ENCODE assay signal across 16 cellular contexts in the genomic region with DNA sequence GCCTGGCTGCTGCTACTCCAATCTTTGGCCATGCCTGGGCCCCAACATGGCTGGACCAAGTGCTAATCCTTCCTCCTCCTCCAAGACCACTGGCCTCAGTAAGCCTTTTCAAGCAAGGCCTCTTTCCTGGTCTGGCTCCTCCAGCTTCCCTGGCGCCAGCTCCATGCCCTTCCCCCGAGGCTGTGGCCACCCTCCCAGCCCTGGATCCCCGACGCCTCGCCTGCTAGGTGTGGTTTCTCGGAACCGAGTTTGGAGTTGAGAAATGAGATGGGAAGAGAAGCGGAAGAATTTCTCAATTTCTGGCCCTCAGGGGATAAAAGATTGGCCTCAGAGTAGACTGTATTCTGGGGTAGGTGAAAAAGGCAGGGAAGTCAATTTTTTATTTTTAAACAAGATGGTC. TPM values are rescaled to one million over a fixed set of nuclear protein-coding genes. Genes with fewer than 3 reads are reported as not detected.
DNase-seq lines count a peak whose midpoint lies in the region; ATAC-seq and TF ChIP-seq lines count a peak whose summit lies in the region.
"Had no signal": no experiment of that assay in that cellular context is flagged by ENCODE, and none has a peak within 500 bp of the region (broad histone marks: within the 10 kb centered on the region; RNA-seq: fewer than 3 reads in every experiment).

No MANE protein-coding gene starts in this region.

- DNase-seq in esophagus muscularis mucosa (ENCODE audit: extremely low spot score) (no peak), left ventricle myocardium superior (peak; percentile 62), trophoblast cell (peak; percentile 47 to 67), ureter (ENCODE audit: low spot score) (peak; percentile 43), GM23338 (ENCODE audit: low spot score) (no peak), left lobe of liver (ENCODE audit: low spot score) (no peak), T-cell (no peak)
- DNase-seq: activated naive CD4-positive, alpha-beta T cell treated with anti-CD3 and anti-CD28 coated beads, Interleukin-2, amount 50 U/mL, for 16 hours; CD8-positive, alpha-beta T cell; DMS153; GDM1; hippocampal formation; MG63; natural killer cell; NCI-H146; NCI-H69 had no signal

- CTCF ChIA-PET in T-cell (lab: Charles Lee): no interaction called here

- H3F3A ChIP-seq in GM23338 (replicated peaks; ENCODE audit: low read depth): no peaks in the 10 kb centered on the region

- H4K20me1 ChIP-seq in GM23338 (replicated peaks; ENCODE audit: insufficient read depth): no peaks in the 10 kb centered on the region

- peaks cover 10% of the 10 kb centered on the region; the same call in 2 of the 3 replicates for H3K36me3 Mint-ChIP-seq in GM23338 (ENCODE audit: low read depth)
- peaks cover 14% of the 10 kb centered on the region for H3K36me3 Mint-ChIP-seq in T-cell
- H3K36me3 Mint-ChIP-seq: natural killer cell had no signal

- no peak overlapping the region for H4K12ac ChIP-seq in trophoblast cell (ENCODE audit: low read depth, low read length)

- H3K4me3 ChIP-seq in esophagus muscularis mucosa (no peak overlapping the region), trophoblast cell (ENCODE audit: low read depth, low read length) (no peak overlapping the region), GM23338 (no peak overlapping the region)
- H3K4me3 ChIP-seq: MG63 had no signal

- no peak overlapping the region for H3K23ac ChIP-seq in trophoblast cell (ENCODE audit: low read length)

- H3K27ac ChIP-seq in esophagus muscularis mucosa (replicated peaks in 1 of 4) (peak overlapping the region; percentile 48 to 67 (median 62)), trophoblast cell (ENCODE audit: low read depth, low read length) (no peak overlapping the region), GM23338 (ENCODE audit: low read depth) (no peak overlapping the region)

- no peak overlapping the region for H3K4ac ChIP-seq in trophoblast cell (ENCODE audit: low read depth, low read length)

- peak; percentile 32 for TF ChIP-seq EP300 in esophagus muscularis mucosa (IDR thresholded peaks at IDR 0.05)

- H3K4me3 Mint-ChIP-seq in GM23338 (no peak overlapping the region), T-cell (no peak overlapping the region)
- H3K4me3 Mint-ChIP-seq: CD8-positive, alpha-beta T cell; natural killer cell had no signal

- H3K27ac Mint-ChIP-seq in GM23338 (no peak overlapping the region), T-cell (no peak overlapping the region)
- H3K27ac Mint-ChIP-seq: CD8-positive, alpha-beta T cell; natural killer cell had no signal

- H3K27me3 Mint-ChIP-seq in GM23338 (ENCODE audit: insufficient read depth, low read depth, poor library complexity) (peaks cover 2% of the 10 kb centered on the region), T-cell (no peaks in the 10 kb centered on the region)

- no peak overlapping the region for H3K18ac ChIP-seq in trophoblast cell (ENCODE audit: low read length)

- no peak overlapping the region for H2BK120ac ChIP-seq in trophoblast cell (ENCODE audit: insufficient read depth, low read length, poor library complexity)

- H2AFZ ChIP-seq in trophoblast cell (ENCODE audit: insufficient read depth, low read length, poor library complexity): no peak overlapping the region
- H2AFZ ChIP-seq in GM23338: no peak overlapping the region

- no peak overlapping the region for H2BK5ac ChIP-seq in trophoblast cell (ENCODE audit: low read depth, low read length, poor library complexity)

- H3K36me3 ChIP-seq in esophagus muscularis mucosa (peaks cover 0 to 4% (median 0%) of the 10 kb centered on the region in 4 donors), trophoblast cell (ENCODE audit: control insufficient read depth in 1 of 2, insufficient read depth in 2 of 2, low read length in 2 of 2) (no peaks in the 10 kb centered on the region), GM23338 (ENCODE audit: insufficient read depth) (no peaks in the 10 kb centered on the region)
- H3K36me3 ChIP-seq: MG63 had no signal

- no peak for TF ChIP-seq POLR2A in esophagus muscularis mucosa (IDR thresholded peaks at IDR 0.05; ENCODE audit: low read depth)

- H3K9me3 Mint-ChIP-seq in GM23338: no peaks in the 10 kb centered on the region
- no peaks in the 10 kb centered on the region for H3K9me3 Mint-ChIP-seq in T-cell
- H3K9me3 Mint-ChIP-seq: CD8-positive, alpha-beta T cell; natural killer cell had no signal

- no peak overlapping the region for H3K9ac ChIP-seq in trophoblast cell (ENCODE audit: low read length)

- H3K4me1 Mint-ChIP-seq in GM23338 (peaks cover 18% of the 10 kb centered on the region), T-cell (peaks cover 0 to 2% (median 0%) of the 10 kb centered on the region in 3 donors)
- H3K4me1 Mint-ChIP-seq: natural killer cell had no signal

- H3K79me1 ChIP-seq in trophoblast cell (ENCODE audit: low read length): no peaks in the 10 kb centered on the region

- H4K91ac ChIP-seq in trophoblast cell (ENCODE audit: low read depth, low read length): no peak overlapping the region

- H3K4me2 ChIP-seq in trophoblast cell (ENCODE audit: low read length): no peak overlapping the region
- no peak overlapping the region for H3K4me2 ChIP-seq in GM23338

- ATAC-seq in left ventricle myocardium superior: peak; percentile 68
- no peak for ATAC-seq in GM23338
- ATAC-seq in left lobe of liver: no peak
- no peak for ATAC-seq in T-cell (replicated peaks in 1 of 4)
- ATAC-seq: CD8-positive, alpha-beta T cell; natural killer cell had no signal

- no peak overlapping the region for H2AK5ac ChIP-seq in trophoblast cell (ENCODE audit: low read length)

- H2BK12ac ChIP-seq in trophoblast cell (ENCODE audit: low read length): no peak overlapping the region

- no peak overlapping the region for H3K14ac ChIP-seq in trophoblast cell (ENCODE audit: low read length)

- POLR2A ChIA-PET in T-cell (lab: Charles Lee): no interaction called here

- 81% methylated on average over 8 of the region's 8 CpGs for WGBS in esophagus muscularis mucosa
- WGBS in trophoblast cell (ENCODE audit: extremely low coverage, insufficient coverage, insufficient read length): no CpG with 5 or more reads among the region's 8 CpGs

- intact Hi-C loops in esophagus muscularis mucosa (cut with DNase I): no loop called here
- intact Hi-C loops in left ventricle myocardium superior (cut with micrococcal nuclease): no loop called here

- no peaks in the 10 kb centered on the region for H3K79me2 ChIP-seq in trophoblast cell (ENCODE audit: control insufficient read depth, insufficient read depth, low read length, poor library complexity)
- H3K79me2 ChIP-seq in GM23338 (replicated peaks; ENCODE audit: insufficient read depth): no peaks in the 10 kb centered on the region

- no peaks in the 10 kb centered on the region for H3K9me2 ChIP-seq in GM23338 (ENCODE audit: insufficient read depth)

- H3K9me3 ChIP-seq in esophagus muscularis mucosa (no peaks in the 10 kb centered on the region), trophoblast cell (ENCODE audit: insufficient read depth, low read depth, low read length) (peaks cover 2% of the 10 kb centered on the region)
- H3K9me3 ChIP-seq: MG63 had no signal

- no peak overlapping the region for H4K8ac ChIP-seq in trophoblast cell (ENCODE audit: low read depth, low read length)

- H3K4me1 ChIP-seq in esophagus muscularis mucosa (peaks cover 22 to 49% (median 34%) of the 10 kb centered on the region in 4 donors), trophoblast cell (ENCODE audit: control insufficient read depth in 1 of 2, insufficient read depth in 2 of 2, low read length in 2 of 2) (peaks cover 3 to 4% of the 10 kb centered on the region in 2 experiments), GM23338 (ENCODE audit: insufficient read depth) (no peaks in the 10 kb centered on the region)

- TF ChIP-seq CTCF in esophagus muscularis mucosa (IDR thresholded peaks at IDR 0.05) (no peak), GM23338 (conservative IDR thresholded peaks at IDR 0.05; ENCODE audit: low read depth in 2 of 2) (no peak)

- H3K27me3 ChIP-seq in esophagus muscularis mucosa: no peaks in the 10 kb centered on the region
- H3K27me3 ChIP-seq in trophoblast cell (ENCODE audit: insufficient read depth, low read length): no peaks in the 10 kb centered on the region
- H3K27me3 ChIP-seq in GM23338 (ENCODE audit: insufficient read depth): no peaks in the 10 kb centered on the region
- H3K27me3 ChIP-seq: MG63 had no signal

TF ChIP-seq in GM23338, 12 proteins besides CTCF, POLR2A, EP300 and RAD21:
- no peak for TF ChIP-seq JUNB (IDR thresholded peaks at IDR 0.05; ENCODE audit: unreplicated experiment)
- TF ChIP-seq, protein P1, sequence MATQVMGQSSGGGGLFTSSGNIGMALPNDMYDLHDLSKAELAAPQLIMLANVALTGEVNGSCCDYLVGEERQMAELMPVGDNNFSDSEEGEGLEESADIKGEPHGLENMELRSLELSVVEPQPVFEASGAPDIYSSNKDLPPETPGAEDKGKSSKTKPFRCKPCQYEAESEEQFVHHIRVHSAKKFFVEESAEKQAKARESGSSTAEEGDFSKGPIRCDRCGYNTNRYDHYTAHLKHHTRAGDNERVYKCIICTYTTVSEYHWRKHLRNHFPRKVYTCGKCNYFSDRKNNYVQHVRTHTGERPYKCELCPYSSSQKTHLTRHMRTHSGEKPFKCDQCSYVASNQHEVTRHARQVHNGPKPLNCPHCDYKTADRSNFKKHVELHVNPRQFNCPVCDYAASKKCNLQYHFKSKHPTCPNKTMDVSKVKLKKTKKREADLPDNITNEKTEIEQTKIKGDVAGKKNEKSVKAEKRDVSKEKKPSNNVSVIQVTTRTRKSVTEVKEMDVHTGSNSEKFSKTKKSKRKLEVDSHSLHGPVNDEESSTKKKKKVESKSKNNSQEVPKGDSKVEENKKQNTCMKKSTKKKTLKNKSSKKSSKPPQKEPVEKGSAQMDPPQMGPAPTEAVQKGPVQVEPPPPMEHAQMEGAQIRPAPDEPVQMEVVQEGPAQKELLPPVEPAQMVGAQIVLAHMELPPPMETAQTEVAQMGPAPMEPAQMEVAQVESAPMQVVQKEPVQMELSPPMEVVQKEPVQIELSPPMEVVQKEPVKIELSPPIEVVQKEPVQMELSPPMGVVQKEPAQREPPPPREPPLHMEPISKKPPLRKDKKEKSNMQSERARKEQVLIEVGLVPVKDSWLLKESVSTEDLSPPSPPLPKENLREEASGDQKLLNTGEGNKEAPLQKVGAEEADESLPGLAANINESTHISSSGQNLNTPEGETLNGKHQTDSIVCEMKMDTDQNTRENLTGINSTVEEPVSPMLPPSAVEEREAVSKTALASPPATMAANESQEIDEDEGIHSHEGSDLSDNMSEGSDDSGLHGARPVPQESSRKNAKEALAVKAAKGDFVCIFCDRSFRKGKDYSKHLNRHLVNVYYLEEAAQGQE (IDR thresholded peaks at IDR 0.05; ENCODE audit: unreplicated experiment): no peak
- no peak for TF ChIP-seq ZNF114 (CRISPR knock-in tag; IDR thresholded peaks at IDR 0.05)

RNA-seq across cellular contexts. Expression of gene ADCY3, which starts 46.4 kb away (rescaled TPM):
- total RNA-seq in esophagus muscularis mucosa: 10 to 100 TPM; 21.2 to 70.6 (median 53.8) TPM
- 14.6 TPM for total RNA-seq in left ventricle myocardium superior
- 3.9 and 4.6 TPM in 2 replicates for polyA plus RNA-seq in trophoblast cell (2013)
- total RNA-seq in ureter: 82.5 TPM
- 30.1 and 32.4 TPM in 2 replicates for total RNA-seq in GM23338 (2014; rRNA removed; shearing (Covaris generic))
- polyA plus RNA-seq in GM23338 (2016; fragmentation: Nextera tagmentation; extraction: Ambion mirVana): 9.5 and 9.7 TPM in 2 replicates
- total RNA-seq in left lobe of liver: 4.2 TPM
- 10 to 100 TPM; 21.4 to 35.6 (median 32.8) TPM for total RNA-seq in T-cell

Comparison
In these comparisons a context has a peak if more than half of its experiments do, and no peak if none do; other contexts are left out.
1. DNase-seq: peak in left ventricle myocardium superior (single experiment), trophoblast cell (2 of 2) and ureter (single experiment); none in esophagus muscularis mucosa (single experiment), GM23338 (single experiment), left lobe of liver (single experiment) and T-cell (0 of 34).
2. H3K27ac ChIP-seq: peak in esophagus muscularis mucosa (4 of 4); none in trophoblast cell (single experiment) and GM23338 (single experiment).